In the genomic region with DNA sequence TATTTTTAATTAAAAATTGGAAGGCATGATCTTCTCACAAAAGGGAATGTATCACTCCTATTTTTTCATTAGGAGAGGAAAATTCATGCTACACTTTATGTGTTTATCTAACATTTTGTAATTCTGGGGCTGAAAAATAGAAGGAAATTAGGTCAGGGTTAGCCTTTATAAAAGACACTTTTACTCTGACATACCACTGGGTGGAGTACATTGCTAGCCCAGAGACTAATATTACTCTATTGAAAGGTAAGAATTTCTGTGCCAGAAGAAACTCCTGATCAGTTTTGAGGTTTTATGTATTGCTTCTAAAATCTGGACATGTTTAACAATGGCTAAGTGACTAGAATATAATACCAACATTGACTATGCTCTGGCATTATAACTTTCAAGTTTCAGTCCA, we compare ENCODE assay signal across 10 cellular contexts.
A peak's percentile ranks its signal among the peaks of the same experiment; 100 is the strongest.
DNase-seq lines count a peak whose midpoint lies in the region; ATAC-seq, FAIRE-seq and TF ChIP-seq lines count a peak whose summit lies in the region.
"Had no signal": no experiment of that assay in that cellular context is flagged by ENCODE, and none has a peak within 500 bp of the region (broad histone marks: within the 10 kb centered on the region; RNA-seq: fewer than 3 reads in every experiment).

No MANE protein-coding gene starts in this region.

- H2AFZ ChIP-seq in GM12878 (ENCODE audit: control insufficient read depth, low read depth, low read length): no peak overlapping the region

- intact Hi-C loops in GM12878 (cut with micrococcal nuclease; ENCODE audit: unreplicated experiment) (no loop called here), right cardiac atrium (cut with DNase I) (no loop called here)

- POLR2A ChIA-PET in A549 (lab: Yijun Ruan, JAX): no interaction called here
- POLR2A ChIA-PET in GM12878 (lab: Charles Lee): no interaction called here

- ATAC-seq in A549 (peak in 1 of 2 experiments; percentile 50; a peak in 1 of 6 replicates), GM12878 (no peak), right cardiac atrium (peak; percentile 64 to 78), GM21526 (IDR thresholded peaks at IDR 0.05; ENCODE audit: low FRiP score, unreplicated experiment) (no peak), HG03175 (IDR thresholded peaks at IDR 0.05; ENCODE audit: unreplicated experiment) (no peak)
- ATAC-seq: stimulated activated naive CD8-positive, alpha-beta T cell treated with anti-CD3 and anti-CD28 coated beads, Interleukin-15, amount 100 ng/mL, for 72 hours had no signal

- peak; percentile 37 to 47; a peak in 4 of 5 replicates for TF ChIP-seq RAD21 in A549 (conservative IDR thresholded peaks at IDR 0.05 in 1 of 2, IDR thresholded peaks at IDR 0.05 in 1 of 2)
- TF ChIP-seq RAD21 in Ishikawa (IDR thresholded peaks at IDR 0.05; ENCODE audit: low read depth): peak; percentile 37
- peak; percentile 24; the same call in 1 of the 2 replicates for TF ChIP-seq RAD21 in GM12878 (IDR thresholded peaks at IDR 0.05; ENCODE audit: insufficient read depth, low read depth, low read length)

- peak in 1 of 2 experiments; percentile 3 for DNase-seq in A549 (ENCODE audit: low read depth in 1 of 2, low spot score in 1 of 2)
- DNase-seq in GM12878 (ENCODE audit: low read depth, low spot score): no peak
- no peak for DNase-seq in right cardiac atrium
- DNase-seq in NCI-H1436 treated with DMSO at 0.1 percent for 48 hours (lab: John Stamatoyannopoulos, UW): no peak
- DNase-seq in dedifferentiated amniotic fluid mesenchymal stem cell (ENCODE audit: extremely low spot score): no peak
- DNase-seq: SHP77 treated with DMSO at 0.1 percent for 48 hours; stimulated activated naive CD8-positive, alpha-beta T cell treated with anti-CD3 and anti-CD28 coated beads, Interleukin-15, amount 100 ng/mL, for 72 hours had no signal

- H3K36me3 ChIP-seq in GM12878 (ENCODE audit: control insufficient read depth in 2 of 2, insufficient read depth in 2 of 2, low read length in 1 of 2): no peaks in the 10 kb centered on the region

- H3K4me3 ChIP-seq in A549: no peak overlapping the region
- H3K4me3 ChIP-seq in GM12878: no peak overlapping the region
- no peak overlapping the region for H3K4me3 ChIP-seq in right cardiac atrium (ENCODE audit: low read length)

- SMC1A ChIA-PET in GM12878 (lab: Charles Lee; ENCODE audit: uncharacterized antibody, unreplicated experiment): no interaction called here

- CTCF ChIA-PET in A549 (lab: Yijun Ruan, JAX) (no interaction called here), GM12878 (lab: Yijun Ruan, JAX) (no interaction called here)

- no peak for FAIRE-seq in A549 (lab: Jason Lieb, UNC)
- FAIRE-seq in GM12878 (lab: Jason Lieb, UNC): no peak

- H3K9me3 ChIP-seq in A549: no peaks in the 10 kb centered on the region
- no peaks in the 10 kb centered on the region for H3K9me3 ChIP-seq in GM12878 (replicated peaks; ENCODE audit: control insufficient read depth, insufficient read depth, low read length)
- no peaks in the 10 kb centered on the region for H3K9me3 ChIP-seq in right cardiac atrium (ENCODE audit: control insufficient read depth, low read length)

- in situ Hi-C loops in GM12878 (cut with MboI): no loop called here

- H3K27ac ChIP-seq in A549 (no peak overlapping the region), GM12878 (ENCODE audit: control insufficient read depth, insufficient read depth) (no peak overlapping the region), right cardiac atrium (ENCODE audit: low read length) (no peak overlapping the region)

- no peak for TF ChIP-seq POLR2A in A549 (IDR thresholded peaks at IDR 0.05; ENCODE audit: low read length)
- no peak for TF ChIP-seq POLR2A in GM12878 (IDR thresholded peaks at IDR 0.05; ENCODE audit: low read depth, low read length)

- TF ChIP-seq EP300 in A549 (IDR thresholded peaks at IDR 0.05) (no peak), Ishikawa (IDR thresholded peaks at IDR 0.05; ENCODE audit: borderline replicate concordance) (no peak), GM12878 (IDR thresholded peaks at IDR 0.05; ENCODE audit: borderline replicate concordance in 1 of 2, control insufficient read depth in 1 of 2, low read depth in 2 of 2, low read length in 2 of 2) (no peak)

- no TSS peak for BruUV-seq in GM12878 (replicated peaks; lab: Mats Ljungman, UMichigan)

- H3K4me1 ChIP-seq in A549: no peaks in the 10 kb centered on the region
- no peaks in the 10 kb centered on the region for H3K4me1 ChIP-seq in GM12878 (ENCODE audit: control insufficient read depth, insufficient read depth, low read length)
- H3K4me1 ChIP-seq in right cardiac atrium (ENCODE audit: control insufficient read depth, insufficient read depth, low read length): no peaks in the 10 kb centered on the region

- H3K9ac ChIP-seq in GM12878 (ENCODE audit: control insufficient read depth, insufficient read depth, low read length): no peak overlapping the region

- H3K79me2 ChIP-seq in GM12878 (ENCODE audit: control insufficient read depth, insufficient read depth, low read length): no peaks in the 10 kb centered on the region

- TF ChIP-seq CTCF in A549 (IDR thresholded peaks at IDR 0.05) (peak; percentile 31; the same call in 2 of the 3 replicates), GM12878 (IDR thresholded peaks at IDR 0.05 in 2 of 3, conservative IDR thresholded peaks at IDR 0.05 in 1 of 3; ENCODE audit: control insufficient read depth in 2 of 3, extremely low read depth in 1 of 3, insufficient read depth in 1 of 3, low read depth in 3 of 3, low read length in 3 of 3) (no peak)

- H4K20me1 ChIP-seq in GM12878 (ENCODE audit: control insufficient read depth, insufficient read depth): no peaks in the 10 kb centered on the region

- no peak overlapping the region for H3K4me2 ChIP-seq in A549
- H3K4me2 ChIP-seq in GM12878 (ENCODE audit: control insufficient read depth, insufficient read depth): no peak overlapping the region

- H3K27me3 ChIP-seq in GM12878 (replicated peaks in 1 of 2; ENCODE audit: control insufficient read depth in 2 of 2, insufficient read depth in 2 of 2, low read length in 1 of 2): no peaks in the 10 kb centered on the region
- no peaks in the 10 kb centered on the region for H3K27me3 ChIP-seq in right cardiac atrium (ENCODE audit: control insufficient read depth, insufficient read depth)

- RAD21 ChIA-PET in GM12878 (lab: Charles Lee; ENCODE audit: unreplicated experiment): no interaction called here

TF ChIP-seq in A549, 52 proteins besides CTCF, POLR2A, EP300 and RAD21:
- TF ChIP-seq EHF (CRISPR knock-in tag; IDR thresholded peaks at IDR 0.05): no peak
- peak; percentile 37; the same call in 2 of the 3 replicates for TF ChIP-seq SMC3 (IDR thresholded peaks at IDR 0.05)
- TF ChIP-seq RCOR1 (IDR thresholded peaks at IDR 0.05; ENCODE audit: low read depth, low read length): no peak

TF ChIP-seq in Ishikawa, 13 proteins besides CTCF, POLR2A, EP300 and RAD21 (continues in another document):
- TF ChIP-seq, protein P1, sequence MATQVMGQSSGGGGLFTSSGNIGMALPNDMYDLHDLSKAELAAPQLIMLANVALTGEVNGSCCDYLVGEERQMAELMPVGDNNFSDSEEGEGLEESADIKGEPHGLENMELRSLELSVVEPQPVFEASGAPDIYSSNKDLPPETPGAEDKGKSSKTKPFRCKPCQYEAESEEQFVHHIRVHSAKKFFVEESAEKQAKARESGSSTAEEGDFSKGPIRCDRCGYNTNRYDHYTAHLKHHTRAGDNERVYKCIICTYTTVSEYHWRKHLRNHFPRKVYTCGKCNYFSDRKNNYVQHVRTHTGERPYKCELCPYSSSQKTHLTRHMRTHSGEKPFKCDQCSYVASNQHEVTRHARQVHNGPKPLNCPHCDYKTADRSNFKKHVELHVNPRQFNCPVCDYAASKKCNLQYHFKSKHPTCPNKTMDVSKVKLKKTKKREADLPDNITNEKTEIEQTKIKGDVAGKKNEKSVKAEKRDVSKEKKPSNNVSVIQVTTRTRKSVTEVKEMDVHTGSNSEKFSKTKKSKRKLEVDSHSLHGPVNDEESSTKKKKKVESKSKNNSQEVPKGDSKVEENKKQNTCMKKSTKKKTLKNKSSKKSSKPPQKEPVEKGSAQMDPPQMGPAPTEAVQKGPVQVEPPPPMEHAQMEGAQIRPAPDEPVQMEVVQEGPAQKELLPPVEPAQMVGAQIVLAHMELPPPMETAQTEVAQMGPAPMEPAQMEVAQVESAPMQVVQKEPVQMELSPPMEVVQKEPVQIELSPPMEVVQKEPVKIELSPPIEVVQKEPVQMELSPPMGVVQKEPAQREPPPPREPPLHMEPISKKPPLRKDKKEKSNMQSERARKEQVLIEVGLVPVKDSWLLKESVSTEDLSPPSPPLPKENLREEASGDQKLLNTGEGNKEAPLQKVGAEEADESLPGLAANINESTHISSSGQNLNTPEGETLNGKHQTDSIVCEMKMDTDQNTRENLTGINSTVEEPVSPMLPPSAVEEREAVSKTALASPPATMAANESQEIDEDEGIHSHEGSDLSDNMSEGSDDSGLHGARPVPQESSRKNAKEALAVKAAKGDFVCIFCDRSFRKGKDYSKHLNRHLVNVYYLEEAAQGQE (IDR thresholded peaks at IDR 0.05; ENCODE audit: low read depth): no peak

TF ChIP-seq in GM12878, 131 proteins besides CTCF, POLR2A, EP300 and RAD21:
- TF ChIP-seq MTA2 (IDR thresholded peaks at IDR 0.05; ENCODE audit: low read depth) (no peak), IRF5 (IDR thresholded peaks at IDR 0.05; ENCODE audit: borderline replicate concordance) (no peak), PML (IDR thresholded peaks at IDR 0.05; ENCODE audit: low read length) (no peak), CREM (IDR thresholded peaks at IDR 0.05; ENCODE audit: low read depth) (no peak), SMAD5 (IDR thresholded peaks at IDR 0.05; ENCODE audit: low read depth) (no peak), RUNX3 (IDR thresholded peaks at IDR 0.05; ENCODE audit: low read length) (no peak)

Comparison
In these comparisons a context has a peak if more than half of its experiments do, and no peak if none do; other contexts are left out.
1. ATAC-seq: peak in right cardiac atrium (2 of 2); none in GM12878 (single experiment), GM21526 (single experiment) and HG03175 (single experiment).
2. Of the 24 proteins assayed by ChIP-seq in both GM12878 and A549: peak only in GM12878: none; only in A549: CTCF and SMC3; in both: RAD21; in neither: 21.